Comparison of ENCODE assay signal across 8 cellular contexts in the genomic region with DNA sequence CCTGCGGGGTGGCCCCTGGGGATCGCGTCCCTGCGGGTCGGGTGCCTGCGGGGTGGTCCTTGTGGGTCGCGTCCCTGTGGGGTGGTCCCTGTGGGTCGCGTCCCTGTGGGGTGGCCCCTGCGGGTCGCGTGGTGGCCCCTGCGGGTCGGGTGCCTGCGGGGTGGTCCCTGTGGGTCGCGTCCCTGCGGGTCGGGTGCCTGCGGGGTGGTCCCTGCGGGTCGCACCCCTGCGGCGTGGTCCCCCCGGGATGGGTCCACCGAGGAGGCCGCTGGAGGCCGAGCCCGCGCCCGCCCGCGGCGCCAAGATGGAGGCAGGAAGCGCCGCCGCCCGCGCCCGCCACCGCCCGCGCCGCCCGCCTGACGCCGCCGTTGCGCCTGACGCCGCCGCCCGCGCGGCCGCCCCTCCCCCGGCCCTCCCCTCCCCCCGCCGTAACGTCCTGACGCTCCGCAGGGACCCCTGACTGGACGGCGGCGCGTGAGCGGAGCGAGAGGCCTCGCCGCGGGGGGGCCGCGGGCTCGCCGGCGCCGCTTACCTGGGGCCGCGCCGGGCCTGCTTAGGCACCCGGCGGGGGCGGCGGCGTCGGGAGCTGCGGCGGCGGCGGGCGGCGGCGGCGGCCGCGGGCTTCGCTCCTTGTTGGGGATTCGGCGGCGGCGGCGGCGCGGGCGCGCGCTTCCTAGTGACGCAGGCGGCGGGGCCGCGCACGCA. TPM values are rescaled to one million over a fixed set of nuclear protein-coding genes. Genes with fewer than 3 reads are reported as not detected.
DNase-seq lines count a peak whose midpoint lies in the region; ATAC-seq and TF ChIP-seq lines count a peak whose summit lies in the region.

A gene with protein sequence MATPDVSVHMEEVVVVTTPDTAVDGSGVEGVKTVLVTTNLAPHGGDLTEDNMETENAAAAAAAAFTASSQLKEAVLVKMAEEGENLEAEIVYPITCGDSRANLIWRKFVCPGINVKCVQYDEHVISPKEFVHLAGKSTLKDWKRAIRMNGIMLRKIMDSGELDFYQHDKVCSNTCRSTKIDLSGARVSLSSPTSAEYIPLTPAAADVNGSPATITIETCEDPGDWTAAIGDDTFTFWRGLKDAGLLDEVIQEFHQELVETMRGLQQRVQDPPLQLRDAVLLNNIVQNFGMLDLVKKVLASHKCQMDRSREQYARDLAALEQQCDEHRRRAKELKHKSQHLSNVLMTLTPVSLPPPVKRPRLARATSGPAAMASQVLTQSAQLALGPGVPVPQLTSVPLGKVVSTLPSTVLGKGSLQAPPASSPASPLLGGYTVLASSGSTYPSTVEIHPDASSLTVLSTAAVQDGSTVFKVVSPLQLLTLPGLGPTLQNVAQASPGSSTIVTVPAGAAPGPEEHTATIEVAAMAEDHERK (minus strand): TSS at position 678 of the 705 bp plus-strand sequence. CDS start 7,704 bp downstream, outside the sequence.

- peak within 1 kb of the TSS; percentile 60 for H3K4me3 Mint-ChIP-seq in endodermal cell
- peak within 1 kb of the TSS; percentile 76 for H3K4me3 Mint-ChIP-seq in mesothelial cell of epicardium

- no peaks in the 10 kb centered on the region for H3K4me1 ChIP-seq in endodermal cell (ENCODE audit: control insufficient read depth, insufficient read depth, low read length)

- peak; percentile 37 for ATAC-seq in HG03064 (IDR thresholded peaks at IDR 0.05; ENCODE audit: low read depth, unreplicated experiment)

- H3K4me1 Mint-ChIP-seq in endodermal cell (peaks cover 6% of the 10 kb centered on the region), mesothelial cell of epicardium (peaks cover 13% of the 10 kb centered on the region)

- H3K27ac Mint-ChIP-seq in endodermal cell = peak within 1 kb of the TSS; percentile 88
- peak within 1 kb of the TSS; percentile 93 for H3K27ac Mint-ChIP-seq in mesothelial cell of epicardium

- peak within 1 kb of the TSS; percentile 93 for H3K4me3 ChIP-seq in AG04449 (ENCODE audit: low read depth, low read length)
- peak within 1 kb of the TSS; percentile 85 for H3K4me3 ChIP-seq in endodermal cell (ENCODE audit: low read length)

- peaks cover 9% of the 10 kb centered on the region for H3K36me3 Mint-ChIP-seq in endodermal cell (ENCODE audit: low read depth)
- H3K36me3 Mint-ChIP-seq in mesothelial cell of epicardium = peaks cover 2% of the 10 kb centered on the region

- 0% methylated on average over 25 to 113 of the region's 114 CpGs for WGBS in endodermal cell (ENCODE audit: insufficient coverage in 1 of 2, insufficient read length in 1 of 2), 2 experiments

- H3K36me3 ChIP-seq in endodermal cell (ENCODE audit: control insufficient read depth, insufficient read depth, low read length) = no peaks in the 10 kb centered on the region

- peak within 1 kb of the TSS; percentile 58 for H3K27ac ChIP-seq in endodermal cell (ENCODE audit: low read depth, low read length)

- POLR2A ChIA-PET in AG04449 (lab: Yijun Ruan, JAX) = interaction anchor here (0.6 to 1.7 kb wide), 9 partner anchors 10 to 249 kb away, joined by 3 to 11 read pairs (median 3); a partner anchor contains a TSS

- no peak for TF ChIP-seq CTCF in AG04449 (IDR thresholded peaks at IDR 0.05; ENCODE audit: insufficient read depth, low read length, missing control alignments)
- no peak for TF ChIP-seq CTCF in endodermal cell (conservative IDR thresholded peaks at IDR 0.05)
- no peak for TF ChIP-seq CTCF in mesothelial cell of epicardium (IDR thresholded peaks at IDR 0.05; ENCODE audit: unreplicated experiment)

- CTCF ChIA-PET in AG04449 (lab: Yijun Ruan, JAX) = interaction anchor here (1.0 to 1.1 kb wide), 2 partner anchors 10 to 89 kb away, joined by 4 to 6 read pairs; no protein-coding TSS in a partner anchor

- H3K27me3 ChIP-seq in endodermal cell (ENCODE audit: control insufficient read depth, insufficient read depth, low read length, poor library complexity, severe bottlenecking) = no peaks in the 10 kb centered on the region

- H3K27me3 Mint-ChIP-seq in endodermal cell (ENCODE audit: insufficient read depth) (no peaks in the 10 kb centered on the region), mesothelial cell of epicardium (ENCODE audit: low read depth) (no peaks in the 10 kb centered on the region)

- TF ChIP-seq POLR2A in GM18526 (IDR thresholded peaks at IDR 0.05; ENCODE audit: extremely low read depth, insufficient read length) = peak; percentile 57

- DNase-seq in AG04449 (ENCODE audit: low read depth, low spot score) = no peak
- DNase-seq in NCI-H510A (lab: John Stamatoyannopoulos, UW) = peak; percentile 72
- peak; percentile 73 to 74 for DNase-seq in activated CD4-positive, alpha-beta T cell treated with anti-CD3 and anti-CD28 coated beads, Interleukin-2, amount 50 U/mL, for 48 hours
- DNase-seq in endodermal cell = peak; percentile 90
- DNase-seq in mesothelial cell of epicardium (ENCODE audit: low spot score in 2 of 2, unreplicated experiment in 2 of 2) = peak; percentile 69 to 95
- DNase-seq in stimulated activated CD8-positive, alpha-beta memory T cell treated with anti-CD3 and anti-CD28 coated beads, Interleukin-4, amount 100 ng/mL, for 48 hours = peak; percentile 78

- H3K9me3 Mint-ChIP-seq in endodermal cell (no peaks in the 10 kb centered on the region), mesothelial cell of epicardium (no peaks in the 10 kb centered on the region)

- no peaks in the 10 kb centered on the region for H3K9me3 ChIP-seq in endodermal cell (ENCODE audit: control insufficient read depth, low read length)

- peak within 1 kb of the TSS; percentile 80 for H3K9ac ChIP-seq in endodermal cell (ENCODE audit: extremely low read depth, low read length, poor library complexity, severe bottlenecking)

RNA-seq across cellular contexts. Expression of the gene that starts here (rescaled TPM):
- total RNA-seq in endodermal cell = 10 to 100 TPM; 11.5 to 12.3 TPM
- 14.3 TPM for polyA plus RNA-seq in endodermal cell (2013, experiment 1 of 2)
- 13.6 TPM for polyA plus RNA-seq in endodermal cell (2013, experiment 2 of 2)
- 16.1 to 17.2 TPM (median 17.0 TPM) in 3 replicates for total RNA-seq in mesothelial cell of epicardium
